In genomic region chr16:66947302-66948033, GRCh38 we compare ENCODE assay signal across 1 cellular context.
TF ChIP-seq lines count a peak whose summit lies in the region.

No MANE protein-coding gene starts in this region.

TF ChIP-seq in H1, 55 proteins besides CTCF, POLR2A, EP300 and RAD21:
- TF ChIP-seq CREB1 (IDR thresholded peaks at IDR 0.05) (no peak), SIN3A (conservative IDR thresholded peaks at IDR 0.05 in 1 of 2, IDR thresholded peaks at IDR 0.05 in 1 of 2; ENCODE audit: low read depth in 1 of 2, low read length in 2 of 2) (0 out of 4 replicates have a peak, but pooled peaks of 1 of the 2 experiments have one; percentile 43), TEAD4 (IDR thresholded peaks at IDR 0.05; ENCODE audit: low read depth, low read length) (peak; percentile 44; the same call in 1 of the 2 replicates)
